In genomic region chr1:43970502-43970901, GRCh38 we compare ENCODE assay signal across 8 cellular contexts. TPM values are rescaled to one million over a fixed set of nuclear protein-coding genes. Genes with fewer than 3 reads are reported as not detected.
A peak's percentile ranks its signal among the peaks of the same experiment; 100 is the strongest.
DNase-seq lines count a peak whose midpoint lies in the region; ATAC-seq and TF ChIP-seq lines count a peak whose summit lies in the region.

No MANE protein-coding gene starts in this region.

- intact Hi-C loops in activated B cell treated with CpG ODN at 0.5 μM for 24 hours (cut with micrococcal nuclease), result loop anchor here (10.0 kb wide), 4 partner anchors 244 to 1636 kb away; partner anchors contain the start of genes CDC20, DMAP1, FOXJ3 and PPCS

- H3K27me3 Mint-ChIP-seq in activated B cell treated with CpG ODN at 0.5 μM for 24 hours, result no peaks in the 10 kb centered on the region

- peak overlapping the region; percentile 87 for H3K27ac Mint-ChIP-seq in activated B cell treated with CpG ODN at 0.5 μM for 24 hours
- peak overlapping the region; percentile 92 for H3K27ac Mint-ChIP-seq in stimulated activated effector memory CD8-positive, alpha-beta T cell treated with anti-CD3 and anti-CD28 coated beads, Interleukin-12 subunit alpha, Interleukin-12 subunit beta, amount 100 ng/mL, for 72 hours

- POLR2A ChIA-PET in activated B cell treated with CpG ODN at 0.5 μM for 24 hours (lab: Charles Lee), result interaction anchor here (0.5 to 1.6 kb wide), 5 partner anchors 24 to 413 kb away, joined by 3 to 6 read pairs (median 3); partner anchors contain the start of gene IPO13

- H3K36me3 Mint-ChIP-seq in activated B cell treated with CpG ODN at 0.5 μM for 24 hours (ENCODE audit: low read depth), result peaks cover 34% of the 10 kb centered on the region
- peaks cover 10% of the 10 kb centered on the region for H3K36me3 Mint-ChIP-seq in stimulated activated effector memory CD8-positive, alpha-beta T cell treated with anti-CD3 and anti-CD28 coated beads, Interleukin-12 subunit alpha, Interleukin-12 subunit beta, amount 100 ng/mL, for 72 hours

- H3K4me3 Mint-ChIP-seq in activated B cell treated with CpG ODN at 0.5 μM for 24 hours, result peak overlapping the region; percentile 98
- peak overlapping the region; percentile 96 for H3K4me3 Mint-ChIP-seq in stimulated activated effector memory CD8-positive, alpha-beta T cell treated with anti-CD3 and anti-CD28 coated beads, Interleukin-12 subunit alpha, Interleukin-12 subunit beta, amount 100 ng/mL, for 72 hours

- peaks cover 37% of the 10 kb centered on the region for H3K4me1 Mint-ChIP-seq in activated B cell treated with CpG ODN at 0.5 μM for 24 hours
- peaks cover 35% of the 10 kb centered on the region for H3K4me1 Mint-ChIP-seq in stimulated activated effector memory CD8-positive, alpha-beta T cell treated with anti-CD3 and anti-CD28 coated beads, Interleukin-12 subunit alpha, Interleukin-12 subunit beta, amount 100 ng/mL, for 72 hours

- CTCF ChIA-PET in activated B cell treated with CpG ODN at 0.5 μM for 24 hours (lab: Charles Lee), result interaction anchor here (1.8 kb wide), 1 partner anchor 36 kb away, joined by 4 read pairs; no protein-coding TSS in a partner anchor

- DNase-seq in HFF-Myc (ENCODE audit: extremely low read depth, low read depth), result no peak
- no peak for DNase-seq in activated B cell treated with CpG ODN at 0.5 μM for 24 hours
- no peak for DNase-seq in stimulated activated effector memory CD8-positive, alpha-beta T cell treated with anti-CD3 and anti-CD28 coated beads, Interleukin-12 subunit alpha, Interleukin-12 subunit beta, amount 100 ng/mL, for 72 hours (ENCODE audit: low spot score in 2 of 2)
- no peak for DNase-seq in NCI-H1436 (lab: John Stamatoyannopoulos, UW)

- ATAC-seq in activated B cell treated with CpG ODN at 0.5 μM for 24 hours (ENCODE audit: low read depth) (no peak), GM21390 (IDR thresholded peaks at IDR 0.05; ENCODE audit: unreplicated experiment) (no peak), GM18909 (IDR thresholded peaks at IDR 0.05; ENCODE audit: poor library complexity, unreplicated experiment) (no peak), GM18520 (IDR thresholded peaks at IDR 0.05; ENCODE audit: unreplicated experiment) (no peak)
- ATAC-seq in stimulated activated effector memory CD8-positive, alpha-beta T cell treated with anti-CD3 and anti-CD28 coated beads, Interleukin-12 subunit alpha, Interleukin-12 subunit beta, amount 100 ng/mL, for 72 hours, result no peak

- TF ChIP-seq CTCF in HFF-Myc (IDR thresholded peaks at IDR 0.05; ENCODE audit: low read depth, low read length, missing control alignments) (no peak), activated B cell treated with CpG ODN at 0.5 μM for 24 hours (IDR thresholded peaks at IDR 0.05) (no peak)

- H3K4me3 ChIP-seq in HFF-Myc (replicated peaks; ENCODE audit: low read depth, low read length) (peak overlapping the region; percentile 66), iPS-11a (ENCODE audit: low read depth, low read length) (peak overlapping the region; percentile 98)

- no peaks in the 10 kb centered on the region for H3K9me3 Mint-ChIP-seq in activated B cell treated with CpG ODN at 0.5 μM for 24 hours
- no peaks in the 10 kb centered on the region for H3K9me3 Mint-ChIP-seq in stimulated activated effector memory CD8-positive, alpha-beta T cell treated with anti-CD3 and anti-CD28 coated beads, Interleukin-12 subunit alpha, Interleukin-12 subunit beta, amount 100 ng/mL, for 72 hours

RNA-seq across cellular contexts. Expression of gene DPH2, which starts 0.7 kb away (rescaled TPM):
- 47.3 and 51.6 TPM in 2 replicates for total RNA-seq in activated B cell treated with CpG ODN at 0.5 μM for 24 hours

RNA-seq across cellular contexts. Expression of gene ATP6V0B, which starts 4.3 kb away (rescaled TPM):
- 75.5 and 80.9 TPM in 2 replicates for total RNA-seq in activated B cell treated with CpG ODN at 0.5 μM for 24 hours

RNA-seq across cellular contexts. Expression of gene B4GALT2, which starts 8.5 kb away (rescaled TPM):
- total RNA-seq in activated B cell treated with CpG ODN at 0.5 μM for 24 hours, result 8.1 and 8.3 TPM in 2 replicates

RNA-seq across cellular contexts. Expression of gene CCDC24, which starts 20.9 kb away (rescaled TPM):
- 8.1 and 15.1 TPM in 2 replicates for total RNA-seq in activated B cell treated with CpG ODN at 0.5 μM for 24 hours

RNA-seq across cellular contexts. Expression of gene IPO13, which starts 23.8 kb away (rescaled TPM):
- total RNA-seq in activated B cell treated with CpG ODN at 0.5 μM for 24 hours, result 18.0 and 24.8 TPM in 2 replicates
